24 cellular contexts compared by ENCODE assay signal in the genomic region with DNA sequence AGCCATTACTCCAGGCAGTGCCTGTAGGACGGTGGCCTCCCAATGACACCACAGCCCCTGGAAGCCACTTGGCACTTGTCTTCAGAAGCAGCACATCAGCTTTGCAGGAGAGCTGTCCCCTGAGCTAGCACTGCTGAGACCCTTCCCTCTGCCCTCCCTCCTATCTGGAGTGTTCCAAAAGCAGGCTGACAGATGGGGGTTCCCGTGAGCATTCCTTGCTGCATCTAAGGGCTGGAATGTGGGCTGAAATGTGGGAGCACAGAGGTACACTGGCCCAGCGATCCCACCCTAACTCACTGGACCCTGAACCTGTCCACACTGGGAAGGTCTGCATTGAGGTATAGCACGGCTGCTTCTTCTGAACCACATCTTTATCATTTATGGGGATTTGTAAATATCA.
DNase-seq lines count a peak whose midpoint lies in the region; ATAC-seq, FAIRE-seq and TF ChIP-seq lines count a peak whose summit lies in the region.
"Had no signal": no experiment of that assay in that cellular context is flagged by ENCODE, and none has a peak within 500 bp of the region (broad histone marks: within the 10 kb centered on the region; RNA-seq: fewer than 3 reads in every experiment).

No MANE protein-coding gene starts in this region.

- TF ChIP-seq EP300 in H1 (IDR thresholded peaks at IDR 0.05; ENCODE audit: borderline replicate concordance in 1 of 2, low read depth in 2 of 2, low read length in 2 of 2) = no peak

- H3K4me2 ChIP-seq in H1 (ENCODE audit: insufficient read depth in 1 of 2, low read depth in 2 of 2, low read length in 2 of 2) = no peak overlapping the region
- H3K4me2 ChIP-seq: A549; BLaER1 treated with 17β-estradiol and CSF1 and Interleukin-3, amounts not matched to agents 10 nM and 100 nM had no signal

- peaks cover 0 to under 1% (median under 1%) of the 10 kb centered on the region in 4 experiments; a peak in 2 of 7 replicates for H3K4me1 ChIP-seq in H1 (replicated peaks in 1 of 4; ENCODE audit: control insufficient read depth in 3 of 4, insufficient read depth in 4 of 4, low read length in 3 of 4)
- peaks cover 3% of the 10 kb centered on the region for H3K4me1 ChIP-seq in vagina
- H3K4me1 ChIP-seq: BE2C had no signal

- H4K20me1 ChIP-seq in H1 (replicated peaks in 1 of 2; ENCODE audit: control insufficient read depth in 1 of 2, insufficient read depth in 2 of 2, low read length in 2 of 2) = no peaks in the 10 kb centered on the region
- H4K20me1 ChIP-seq: BLaER1 treated with 17β-estradiol and CSF1 and Interleukin-3, amounts not matched to agents 10 nM and 100 nM had no signal

- no peak overlapping the region; the same call in 1 of the 2 replicates for H4K8ac ChIP-seq in H1 (ENCODE audit: extremely low read depth, insufficient read depth, low read length)

- H4K5ac ChIP-seq in H1 (ENCODE audit: insufficient read length, low read depth, low read length) = no peak overlapping the region

- H3K27me3 ChIP-seq in H1 (replicated peaks in 1 of 4; ENCODE audit: control insufficient read depth in 3 of 4, extremely low read depth in 1 of 4, insufficient read depth in 3 of 4, low read length in 3 of 4) = peaks cover 0 to 2% (median 0%) of the 10 kb centered on the region in 4 experiments; a peak in 1 of 7 replicates
- no peaks in the 10 kb centered on the region for H3K27me3 ChIP-seq in vagina
- H3K27me3 ChIP-seq: BE2C; BLaER1 treated with 17β-estradiol and CSF1 and Interleukin-3, amounts not matched to agents 10 nM and 100 nM had no signal

- no peak for TF ChIP-seq RAD21 in H1 (IDR thresholded peaks at IDR 0.05 in 1 of 2, conservative IDR thresholded peaks at IDR 0.05 in 1 of 2; ENCODE audit: low read depth in 2 of 2, low read length in 2 of 2)

- H3K4me1 Mint-ChIP-seq in activated CD4-positive, alpha-beta T cell treated with anti-CD3 and anti-CD28 coated beads, Interleukin-2, amount 10 ng/mL, durations not matched to agents 24 days and 14 days = peaks cover 12% of the 10 kb centered on the region
- no peaks in the 10 kb centered on the region for H3K4me1 Mint-ChIP-seq in activated T-helper 17 cell treated with anti-CD3 and anti-CD28 coated beads, Interleukin-2, amount 50 U/mL, for 72 hours
- H3K4me1 Mint-ChIP-seq: CD8-positive, alpha-beta memory T cell had no signal

- no peak for ATAC-seq in activated T-helper 17 cell treated with anti-CD3 and anti-CD28 coated beads, Interleukin-2, amount 50 U/mL, for 72 hours (replicated peaks)
- no peak for ATAC-seq in GM21447 (IDR thresholded peaks at IDR 0.05; ENCODE audit: unreplicated experiment)
- ATAC-seq: GM12878, HCT116 had no signal

- DNase-seq in activated CD4-positive, alpha-beta T cell treated with anti-CD3 and anti-CD28 coated beads, Interleukin-2, amount 10 ng/mL, durations not matched to agents 24 days and 14 days = peak; percentile 48
- DNase-seq in activated CD4-positive, alpha-beta T cell treated with anti-CD3 and anti-CD28 coated beads for 4 hours = no peak
- no peak for DNase-seq in H1 (ENCODE audit: low read depth in 1 of 2, low spot score in 2 of 2)
- peak; percentile 40 to 79 for DNase-seq in vagina (ENCODE audit: extremely low spot score in 2 of 2)
- DNase-seq: 8988T; ACHN; AML-193; BE2C; CD4-positive, alpha-beta T cell; CD8-positive, alpha-beta memory T cell; DMS 273 treated with DMSO at 0.1 percent for 48 hours; DMS79; EL; GDM1; H9 had no signal

- no peak overlapping the region for H3K14ac ChIP-seq in H1 (ENCODE audit: insufficient read length)

- no peaks in the 10 kb centered on the region for H3K79me2 ChIP-seq in H1 (ENCODE audit: control insufficient read depth in 1 of 2, insufficient read depth in 2 of 2, low read length in 2 of 2)

- H3K4me3 ChIP-seq in H1 (ENCODE audit: extremely low read depth in 1 of 4, insufficient read depth in 2 of 4, low read depth in 3 of 4, low read length in 4 of 4) = no peak overlapping the region
- H3K4me3 ChIP-seq in vagina = no peak overlapping the region
- H3K4me3 ChIP-seq: A549; BLaER1 treated with 17β-estradiol and CSF1 and Interleukin-3, amounts not matched to agents 10 nM and 100 nM; GM12878 had no signal

- no peak overlapping the region for H3K27ac Mint-ChIP-seq in activated CD4-positive, alpha-beta T cell treated with anti-CD3 and anti-CD28 coated beads, Interleukin-2, amount 10 ng/mL, durations not matched to agents 24 days and 14 days
- no peak overlapping the region for H3K27ac Mint-ChIP-seq in activated T-helper 17 cell treated with anti-CD3 and anti-CD28 coated beads, Interleukin-2, amount 50 U/mL, for 72 hours
- H3K27ac Mint-ChIP-seq: CD4-positive, alpha-beta T cell; CD8-positive, alpha-beta memory T cell; H9 had no signal

- H3K79me1 ChIP-seq in H1 (ENCODE audit: low read depth, low read length) = no peaks in the 10 kb centered on the region

- CTCF ChIA-PET in H1 (lab: Charles Lee; ENCODE audit: partially characterized antibody) = interaction anchor here (0.6 kb wide), 1 partner anchor 8 kb away, joined by 3 read pairs; no protein-coding TSS in a partner anchor

- H2BK15ac ChIP-seq in H1 (ENCODE audit: low read length) = no peak overlapping the region

- no peak overlapping the region for H2BK12ac ChIP-seq in H1 (ENCODE audit: low read depth, low read length)

- H3K23me2 ChIP-seq in H1 (ENCODE audit: low read depth, low read length) = no peaks in the 10 kb centered on the region

- no peak overlapping the region for H2BK120ac ChIP-seq in H1 (replicated peaks; ENCODE audit: low read depth, low read length)

- no peaks in the 10 kb centered on the region for H3K36me3 Mint-ChIP-seq in activated CD4-positive, alpha-beta T cell treated with anti-CD3 and anti-CD28 coated beads, Interleukin-2, amount 10 ng/mL, durations not matched to agents 24 days and 14 days (ENCODE audit: low read depth)
- H3K36me3 Mint-ChIP-seq in activated T-helper 17 cell treated with anti-CD3 and anti-CD28 coated beads, Interleukin-2, amount 50 U/mL, for 72 hours (ENCODE audit: low read depth) = no peaks in the 10 kb centered on the region
- H3K36me3 Mint-ChIP-seq: CD14-positive monocyte; CD8-positive, alpha-beta memory T cell had no signal

- intact Hi-C loops in activated CD4-positive, alpha-beta T cell treated with anti-CD3 and anti-CD28 coated beads, Interleukin-2, amount 10 ng/mL, durations not matched to agents 24 days and 14 days (cut with micrococcal nuclease) = no loop called here
- intact Hi-C loops in vagina (cut with DNase I) = no loop called here

- H3K27me3 Mint-ChIP-seq in activated CD4-positive, alpha-beta T cell treated with anti-CD3 and anti-CD28 coated beads, Interleukin-2, amount 10 ng/mL, durations not matched to agents 24 days and 14 days = peaks cover 36% of the 10 kb centered on the region
- H3K27me3 Mint-ChIP-seq in activated T-helper 17 cell treated with anti-CD3 and anti-CD28 coated beads, Interleukin-2, amount 50 U/mL, for 72 hours = peaks cover 4% of the 10 kb centered on the region
- H3K27me3 Mint-ChIP-seq: CD4-positive, alpha-beta T cell had no signal

- H3K23ac ChIP-seq in H1 (ENCODE audit: insufficient read length) = no peak overlapping the region

- no peak overlapping the region for H3K4ac ChIP-seq in H1 (replicated peaks; ENCODE audit: insufficient read length, low read depth, low read length)

- H2AFZ ChIP-seq in H1 (ENCODE audit: low read length) = no peak overlapping the region

- no peak overlapping the region for H4K91ac ChIP-seq in H1 (replicated peaks; ENCODE audit: insufficient read length, low read length)

- H3K36me3 ChIP-seq in H1 (ENCODE audit: control insufficient read depth in 2 of 4, insufficient read depth in 4 of 4, low read length in 3 of 4) = no peaks in the 10 kb centered on the region
- H3K36me3 ChIP-seq in vagina = no peaks in the 10 kb centered on the region
- H3K36me3 ChIP-seq: BE2C; BLaER1 treated with 17β-estradiol and CSF1 and Interleukin-3, amounts not matched to agents 10 nM and 100 nM had no signal

- no peak overlapping the region for H3K9ac ChIP-seq in H1 (replicated peaks in 1 of 4; ENCODE audit: extremely low read depth in 1 of 4, low read depth in 3 of 4, low read length in 3 of 4)
- H3K9ac ChIP-seq: BLaER1 treated with 17β-estradiol and CSF1 and Interleukin-3, amounts not matched to agents 10 nM and 100 nM had no signal

- no peak overlapping the region for H2AK5ac ChIP-seq in H1 (ENCODE audit: low read depth, low read length)

- H3K18ac ChIP-seq in H1 (ENCODE audit: extremely low read depth, low read length) = no peak overlapping the region

- 88% methylated on average over 4 of the region's 4 CpGs; no CpG with 5 or more reads in 1 of the 2 experiments for WGBS in H1 (ENCODE audit: extremely low coverage in 1 of 2, insufficient coverage in 1 of 2, insufficient read length in 1 of 2, insufficient replicate concordance in 2 of 2, low coverage in 1 of 2, low lambda C conversion rate in 2 of 2, missing lambda C conversion rate in 1 of 2), 2 experiments

- H3K9me3 Mint-ChIP-seq in activated CD4-positive, alpha-beta T cell treated with anti-CD3 and anti-CD28 coated beads, Interleukin-2, amount 10 ng/mL, durations not matched to agents 24 days and 14 days = no peaks in the 10 kb centered on the region
- H3K9me3 Mint-ChIP-seq in activated T-helper 17 cell treated with anti-CD3 and anti-CD28 coated beads, Interleukin-2, amount 50 U/mL, for 72 hours = no peaks in the 10 kb centered on the region
- H3K9me3 Mint-ChIP-seq: CD4-positive, alpha-beta T cell; CD8-positive, alpha-beta memory T cell had no signal

- no peak overlapping the region for H3K4me3 Mint-ChIP-seq in activated CD4-positive, alpha-beta T cell treated with anti-CD3 and anti-CD28 coated beads, Interleukin-2, amount 10 ng/mL, durations not matched to agents 24 days and 14 days
- no peak overlapping the region for H3K4me3 Mint-ChIP-seq in activated T-helper 17 cell treated with anti-CD3 and anti-CD28 coated beads, Interleukin-2, amount 50 U/mL, for 72 hours
- H3K4me3 Mint-ChIP-seq: CD14-positive monocyte; CD4-positive, alpha-beta T cell; CD8-positive, alpha-beta memory T cell; H9 had no signal

- no peak overlapping the region for H3K27ac ChIP-seq in H1 (ENCODE audit: low read depth, low read length)
- no peak overlapping the region for H3K27ac ChIP-seq in vagina
- H3K27ac ChIP-seq: A549; BLaER1 treated with 17β-estradiol and CSF1 and Interleukin-3, amounts not matched to agents 10 nM and 100 nM had no signal

- H3K56ac ChIP-seq in H1 (replicated peaks; ENCODE audit: insufficient read length, low read depth, low read length) = no peak overlapping the region

- POLR2A ChIA-PET in H1 (lab: Charles Lee; ENCODE audit: partially characterized antibody) = no interaction called here

- H2BK5ac ChIP-seq in H1 (ENCODE audit: low read depth, low read length) = no peak overlapping the region

- no peak for TF ChIP-seq CTCF in H1 (IDR thresholded peaks at IDR 0.05; ENCODE audit: control extremely low read depth in 1 of 3, insufficient read depth in 1 of 3, low read depth in 1 of 3, low read length in 3 of 3)
- TF ChIP-seq CTCF in vagina (IDR thresholded peaks at IDR 0.05) = no peak

- H2BK20ac ChIP-seq in H1 (ENCODE audit: low read length) = no peak overlapping the region

- no peaks in the 10 kb centered on the region; a peak in 1 of 4 replicates for H3K9me3 ChIP-seq in H1 (ENCODE audit: insufficient read depth in 2 of 2, low read depth in 1 of 2, low read length in 1 of 2)
- H3K9me3 ChIP-seq in vagina = no peaks in the 10 kb centered on the region
- H3K9me3 ChIP-seq: A549, BE2C had no signal

- TF ChIP-seq POLR2A in H1 (IDR thresholded peaks at IDR 0.05; ENCODE audit: control extremely low read depth in 1 of 2, low read depth in 2 of 2, low read length in 2 of 2) (no peak), vagina (IDR thresholded peaks at IDR 0.05) (no peak)

- FAIRE-seq in H1 (lab: Jason Lieb, UNC) = peak; percentile 19
- FAIRE-seq: A549, D721Med, GM12878, GM19239 had no signal

Comparison
In these comparisons a context has a peak if more than half of its experiments do, and no peak if none do; other contexts are left out.
1. DNase-seq: peak in activated CD4-positive, alpha-beta T cell treated with anti-CD3 and anti-CD28 coated beads, Interleukin-2, amount 10 ng/mL, durations not matched to agents 24 days and 14 days (single experiment) and vagina (2 of 2); none in activated CD4-positive, alpha-beta T cell treated with anti-CD3 and anti-CD28 coated beads for 4 hours (0 of 2) and H1 (0 of 2).